In genomic region chr5:153562189-153562588, GRCh38 we compare ENCODE assay signal across 14 cellular contexts.
A peak's percentile ranks its signal among the peaks of the same experiment; 100 is the strongest.
DNase-seq lines count a peak whose midpoint lies in the region; ATAC-seq and TF ChIP-seq lines count a peak whose summit lies in the region.
"Had no signal": no experiment of that assay in that cellular context is flagged by ENCODE, and none has a peak within 500 bp of the region (broad histone marks: within the 10 kb centered on the region; RNA-seq: fewer than 3 reads in every experiment).

No MANE protein-coding gene starts in this region.

- TF ChIP-seq CTCF in AG10803 (conservative IDR thresholded peaks at IDR 0.05; ENCODE audit: low read length): no peak
- no peak for TF ChIP-seq CTCF in choroid plexus epithelial cell (conservative IDR thresholded peaks at IDR 0.05; ENCODE audit: low read depth, low read length)

- no peak for ATAC-seq in GM19452 (IDR thresholded peaks at IDR 0.05; ENCODE audit: unreplicated experiment)

- no peak overlapping the region for H3K4me3 ChIP-seq in AG10803 (ENCODE audit: low read length)
- no peak overlapping the region for H3K4me3 ChIP-seq in choroid plexus epithelial cell (ENCODE audit: low read depth, low read length)
- H3K4me3 ChIP-seq: testis had no signal

- peak; percentile 92 for DNase-seq in AG10803 (ENCODE audit: low read depth)
- DNase-seq in LHCN-M2 (ENCODE audit: low read depth): peak; percentile 80
- DNase-seq in choroid plexus epithelial cell (ENCODE audit: low read depth): peak; percentile 75
- DNase-seq in kidney tubule cell (ENCODE audit: low spot score): peak; percentile 90
- DNase-seq in C1 segment of cervical spinal cord (lab: John Stamatoyannopoulos, UW): no peak
- no peak for DNase-seq in NCI-H1417 treated with DMSO at 0.1 percent for 48 hours (lab: John Stamatoyannopoulos, UW)
- DNase-seq in midbrain (lab: John Stamatoyannopoulos, UW): no peak
- DNase-seq: activated naive CD4-positive, alpha-beta T cell treated with Interleukin-2 at 50 U/mL for 16 hours; DMS 273 treated with DMSO at 0.1 percent for 48 hours; NCI-H1694 treated with DMSO at 0.1 percent for 48 hours; NCI-H69; stimulated activated CD4-positive, alpha-beta T cell treated with anti-CD3 and anti-CD28 coated beads, Interleukin-15, amount 100 ng/mL, for 24 hours; testis had no signal

Comparison
In these comparisons a context has a peak if more than half of its experiments do, and no peak if none do; other contexts are left out.
1. DNase-seq: peak in AG10803 (single experiment), LHCN-M2 (single experiment), choroid plexus epithelial cell (single experiment) and kidney tubule cell (single experiment); none in C1 segment of cervical spinal cord (0 of 14), NCI-H1417 treated with DMSO at 0.1 percent for 48 hours (single experiment) and midbrain (single experiment).